19 cellular contexts compared by ENCODE assay signal in genomic region chr7:155985518-155986427, GRCh38.
DNase-seq lines count a peak whose midpoint lies in the region; ATAC-seq and TF ChIP-seq lines count a peak whose summit lies in the region.
"Had no signal": no experiment of that assay in that cellular context is flagged by ENCODE, and none has a peak within 500 bp of the region (broad histone marks: within the 10 kb centered on the region; RNA-seq: fewer than 3 reads in every experiment).

No MANE protein-coding gene starts in this region.

- no peak overlapping the region for H3K4ac ChIP-seq in trophoblast cell (ENCODE audit: low read depth, low read length)

- no peak overlapping the region for H2AFZ ChIP-seq in trophoblast cell (ENCODE audit: insufficient read depth, low read length, poor library complexity)
- H2AFZ ChIP-seq: PC-9 had no signal

- H2AK5ac ChIP-seq in trophoblast cell (ENCODE audit: low read length): no peak overlapping the region

- H4K12ac ChIP-seq in trophoblast cell (ENCODE audit: low read depth, low read length): no peak overlapping the region

- WGBS in endodermal cell (ENCODE audit: insufficient coverage in 1 of 2, insufficient read length in 1 of 2), 2 experiments: 82 to 87% methylated on average over 9 to 16 of the region's 16 CpGs
- WGBS in trophoblast cell (ENCODE audit: extremely low coverage, insufficient coverage, insufficient read length): no CpG with 5 or more reads among the region's 16 CpGs
- WGBS in aorta, 2 donors: 77 to 80% methylated on average over 14 to 16 of the region's 16 CpGs

- H3K27ac ChIP-seq in endodermal cell (ENCODE audit: low read depth, low read length): no peak overlapping the region
- H3K27ac ChIP-seq in trophoblast cell (ENCODE audit: low read depth, low read length): no peak overlapping the region
- H3K27ac ChIP-seq in aorta (ENCODE audit: low read depth in 1 of 2, low read length in 2 of 2): no peak overlapping the region
- H3K27ac ChIP-seq: BLaER1, PC-9 had no signal

- no peak overlapping the region for H3K23ac ChIP-seq in trophoblast cell (ENCODE audit: low read length)

- no peak overlapping the region for H3K27ac Mint-ChIP-seq in endodermal cell
- H3K27ac Mint-ChIP-seq: CD8-positive, alpha-beta memory T cell had no signal

- no peaks in the 10 kb centered on the region for H3K4me1 Mint-ChIP-seq in endodermal cell
- H3K4me1 Mint-ChIP-seq: CD8-positive, alpha-beta memory T cell had no signal

- peak; percentile 28 for DNase-seq in activated effector memory CD4-positive, alpha-beta T cell treated with anti-CD3 and anti-CD28 coated beads, Interleukin-2, amount 50 U/mL, for 16 hours
- DNase-seq in activated effector memory CD4-positive, alpha-beta T cell treated with Interleukin-2 at 50 U/mL for 16 hours: no peak
- DNase-seq in endodermal cell (peak; percentile 17), trophoblast cell (no peak), aorta (peak; percentile 4 to 41), T-helper 9 cell (no peak)
- no peak for DNase-seq in stimulated activated CD4-positive, alpha-beta T cell treated with anti-CD3 and anti-CD28 coated beads, Interleukin-15, amount 100 ng/mL, for 24 hours
- DNase-seq: DMS79 treated with DMSO at 0.1 percent for 48 hours, MG63, NCI-H1092, NCI-H146, NCI-H2081, NCI-H510A, NCI-H774, PC-9 had no signal

- no peaks in the 10 kb centered on the region for H3K4me1 ChIP-seq in endodermal cell (ENCODE audit: control insufficient read depth, insufficient read depth, low read length)
- H3K4me1 ChIP-seq in trophoblast cell (ENCODE audit: control insufficient read depth in 1 of 2, insufficient read depth in 2 of 2, low read length in 2 of 2): no peaks in the 10 kb centered on the region
- H3K4me1 ChIP-seq in aorta (ENCODE audit: control insufficient read depth in 1 of 2, insufficient read depth in 2 of 2, low read length in 2 of 2): no peaks in the 10 kb centered on the region

- H3K36me3 ChIP-seq in endodermal cell (ENCODE audit: control insufficient read depth, insufficient read depth, low read length): no peaks in the 10 kb centered on the region
- no peaks in the 10 kb centered on the region for H3K36me3 ChIP-seq in trophoblast cell (ENCODE audit: control insufficient read depth in 1 of 2, insufficient read depth in 2 of 2, low read length in 2 of 2)
- H3K36me3 ChIP-seq in aorta (ENCODE audit: control insufficient read depth in 1 of 2, insufficient read depth in 2 of 2, low read length in 1 of 2): no peaks in the 10 kb centered on the region
- H3K36me3 ChIP-seq: BLaER1, MG63 had no signal

- H4K91ac ChIP-seq in trophoblast cell (ENCODE audit: low read depth, low read length): no peak overlapping the region

- no peak overlapping the region for H3K4me2 ChIP-seq in trophoblast cell (ENCODE audit: low read length)
- H3K4me2 ChIP-seq: PC-9 had no signal

- H3K27me3 ChIP-seq in endodermal cell (ENCODE audit: control insufficient read depth, insufficient read depth, low read length, poor library complexity, severe bottlenecking) (no peaks in the 10 kb centered on the region), trophoblast cell (ENCODE audit: insufficient read depth, low read length) (no peaks in the 10 kb centered on the region), aorta (ENCODE audit: control insufficient read depth in 1 of 2, insufficient read depth in 2 of 2, low read length in 1 of 2) (no peaks in the 10 kb centered on the region)
- H3K27me3 ChIP-seq: BLaER1, MG63 had no signal

- H2BK5ac ChIP-seq in trophoblast cell (ENCODE audit: low read depth, low read length, poor library complexity): no peak overlapping the region

- H3K27me3 Mint-ChIP-seq in endodermal cell (ENCODE audit: insufficient read depth): peaks cover 10% of the 10 kb centered on the region

- H2BK12ac ChIP-seq in trophoblast cell (ENCODE audit: low read length): no peak overlapping the region

- intact Hi-C loops in aorta (cut with DNase I): no loop called here

- H3K79me2 ChIP-seq in trophoblast cell (ENCODE audit: control insufficient read depth, insufficient read depth, low read length, poor library complexity): no peaks in the 10 kb centered on the region

- H3K9ac ChIP-seq in endodermal cell (ENCODE audit: extremely low read depth, low read length, poor library complexity, severe bottlenecking): no peak overlapping the region
- H3K9ac ChIP-seq in trophoblast cell (ENCODE audit: low read length): no peak overlapping the region
- H3K9ac ChIP-seq: BLaER1 had no signal

- H2BK120ac ChIP-seq in trophoblast cell (ENCODE audit: insufficient read depth, low read length, poor library complexity): no peak overlapping the region

- H3K36me3 Mint-ChIP-seq in endodermal cell (ENCODE audit: low read depth): no peaks in the 10 kb centered on the region
- H3K36me3 Mint-ChIP-seq: CD8-positive, alpha-beta memory T cell had no signal

- H3K9me3 ChIP-seq in endodermal cell (ENCODE audit: control insufficient read depth, low read length): no peaks in the 10 kb centered on the region
- H3K9me3 ChIP-seq in trophoblast cell (ENCODE audit: insufficient read depth, low read depth, low read length): peaks cover 32% of the 10 kb centered on the region
- no peaks in the 10 kb centered on the region for H3K9me3 ChIP-seq in aorta (ENCODE audit: control insufficient read depth, low read length)
- H3K9me3 ChIP-seq: MG63 had no signal

- no peak overlapping the region for H3K14ac ChIP-seq in trophoblast cell (ENCODE audit: low read length)

- no peak overlapping the region for H4K8ac ChIP-seq in trophoblast cell (ENCODE audit: low read depth, low read length)

- no peaks in the 10 kb centered on the region for H3K79me1 ChIP-seq in trophoblast cell (ENCODE audit: low read length)

- H3K4me3 ChIP-seq in endodermal cell (ENCODE audit: low read length) (no peak overlapping the region), trophoblast cell (ENCODE audit: low read depth, low read length) (peak overlapping the region; percentile 55), aorta (ENCODE audit: low read length in 2 of 2) (no peak overlapping the region)
- H3K4me3 ChIP-seq: BLaER1, MG63, PC-9 had no signal

- peaks cover 13% of the 10 kb centered on the region for H3K9me3 Mint-ChIP-seq in endodermal cell

- no peak for TF ChIP-seq CTCF in endodermal cell (conservative IDR thresholded peaks at IDR 0.05)

- ATAC-seq in aorta (ENCODE audit: low FRiP score) (no peak), HG02642 (IDR thresholded peaks at IDR 0.05; ENCODE audit: poor library complexity, unreplicated experiment) (no peak)
- ATAC-seq: HCT116 had no signal

- no peak overlapping the region for H3K18ac ChIP-seq in trophoblast cell (ENCODE audit: low read length)

- H3K4me3 Mint-ChIP-seq in endodermal cell: no peak overlapping the region
- H3K4me3 Mint-ChIP-seq: CD8-positive, alpha-beta memory T cell had no signal

Comparison
In these comparisons a context has a peak if more than half of its experiments do, and no peak if none do; other contexts are left out.
1. DNase-seq: peak in activated effector memory CD4-positive, alpha-beta T cell treated with anti-CD3 and anti-CD28 coated beads, Interleukin-2, amount 50 U/mL, for 16 hours (single experiment), endodermal cell (single experiment) and aorta (2 of 2); none in activated effector memory CD4-positive, alpha-beta T cell treated with Interleukin-2 at 50 U/mL for 16 hours (single experiment), trophoblast cell (0 of 2), stimulated activated CD4-positive, alpha-beta T cell treated with anti-CD3 and anti-CD28 coated beads, Interleukin-15, amount 100 ng/mL, for 24 hours (single experiment) and T-helper 9 cell (single experiment).